Comparison of ENCODE assay signal across 2 cellular contexts in the genomic region with DNA sequence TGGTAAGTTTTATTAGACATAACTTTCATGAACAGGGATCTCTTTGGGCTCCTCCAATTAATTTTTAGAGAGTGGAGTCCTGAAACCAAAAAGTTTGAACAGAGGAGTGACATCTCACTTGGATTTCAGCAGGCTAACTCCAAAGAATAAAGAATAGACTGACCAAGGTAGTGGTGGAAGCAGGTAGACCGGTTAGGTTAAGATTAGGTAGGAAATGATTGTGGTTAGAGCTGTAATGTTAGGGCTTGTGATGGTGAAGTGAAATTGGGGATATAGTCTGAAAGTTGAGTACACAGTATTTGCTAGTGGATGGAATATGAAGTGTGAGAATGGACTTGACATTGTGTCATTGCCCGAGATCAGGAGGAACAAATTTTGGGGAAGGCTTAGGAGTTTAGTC.
TF ChIP-seq lines count a peak whose summit lies in the region.

No MANE protein-coding gene starts in this region.

TF ChIP-seq in GM12891, 5 proteins besides CTCF, POLR2A, EP300 and RAD21 (continued from another document):
- TF ChIP-seq POU2F2 (IDR thresholded peaks at IDR 0.05; ENCODE audit: low read depth, low read length): no peak
- TF ChIP-seq POLR2AphosphoS5 (IDR thresholded peaks at IDR 0.05; ENCODE audit: low read depth, low read length): no peak
- no peak for TF ChIP-seq TAF1 (IDR thresholded peaks at IDR 0.05; ENCODE audit: low read depth, low read length)
TF ChIP-seq in GM12891: peak in this region for 0.

TF ChIP-seq in GM23338, 12 proteins besides CTCF, POLR2A, EP300 and RAD21 (continued from another document):
- TF ChIP-seq, protein P1, sequence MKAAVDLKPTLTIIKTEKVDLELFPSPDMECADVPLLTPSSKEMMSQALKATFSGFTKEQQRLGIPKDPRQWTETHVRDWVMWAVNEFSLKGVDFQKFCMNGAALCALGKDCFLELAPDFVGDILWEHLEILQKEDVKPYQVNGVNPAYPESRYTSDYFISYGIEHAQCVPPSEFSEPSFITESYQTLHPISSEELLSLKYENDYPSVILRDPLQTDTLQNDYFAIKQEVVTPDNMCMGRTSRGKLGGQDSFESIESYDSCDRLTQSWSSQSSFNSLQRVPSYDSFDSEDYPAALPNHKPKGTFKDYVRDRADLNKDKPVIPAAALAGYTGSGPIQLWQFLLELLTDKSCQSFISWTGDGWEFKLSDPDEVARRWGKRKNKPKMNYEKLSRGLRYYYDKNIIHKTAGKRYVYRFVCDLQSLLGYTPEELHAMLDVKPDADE (IDR thresholded peaks at IDR 0.05): no peak
- TF ChIP-seq EZH2 (IDR thresholded peaks at IDR 0.05; ENCODE audit: low read depth, unreplicated experiment): no peak
- no peak for TF ChIP-seq ZNF331 (CRISPR knock-in tag; IDR thresholded peaks at IDR 0.05; ENCODE audit: low read depth)
- no peak for TF ChIP-seq CREB1 (CRISPR knock-in tag; IDR thresholded peaks at IDR 0.05; ENCODE audit: low read depth)
- no peak for TF ChIP-seq POLR2AphosphoS5 (IDR thresholded peaks at IDR 0.05; ENCODE audit: low read depth)
- TF ChIP-seq, protein P2, sequence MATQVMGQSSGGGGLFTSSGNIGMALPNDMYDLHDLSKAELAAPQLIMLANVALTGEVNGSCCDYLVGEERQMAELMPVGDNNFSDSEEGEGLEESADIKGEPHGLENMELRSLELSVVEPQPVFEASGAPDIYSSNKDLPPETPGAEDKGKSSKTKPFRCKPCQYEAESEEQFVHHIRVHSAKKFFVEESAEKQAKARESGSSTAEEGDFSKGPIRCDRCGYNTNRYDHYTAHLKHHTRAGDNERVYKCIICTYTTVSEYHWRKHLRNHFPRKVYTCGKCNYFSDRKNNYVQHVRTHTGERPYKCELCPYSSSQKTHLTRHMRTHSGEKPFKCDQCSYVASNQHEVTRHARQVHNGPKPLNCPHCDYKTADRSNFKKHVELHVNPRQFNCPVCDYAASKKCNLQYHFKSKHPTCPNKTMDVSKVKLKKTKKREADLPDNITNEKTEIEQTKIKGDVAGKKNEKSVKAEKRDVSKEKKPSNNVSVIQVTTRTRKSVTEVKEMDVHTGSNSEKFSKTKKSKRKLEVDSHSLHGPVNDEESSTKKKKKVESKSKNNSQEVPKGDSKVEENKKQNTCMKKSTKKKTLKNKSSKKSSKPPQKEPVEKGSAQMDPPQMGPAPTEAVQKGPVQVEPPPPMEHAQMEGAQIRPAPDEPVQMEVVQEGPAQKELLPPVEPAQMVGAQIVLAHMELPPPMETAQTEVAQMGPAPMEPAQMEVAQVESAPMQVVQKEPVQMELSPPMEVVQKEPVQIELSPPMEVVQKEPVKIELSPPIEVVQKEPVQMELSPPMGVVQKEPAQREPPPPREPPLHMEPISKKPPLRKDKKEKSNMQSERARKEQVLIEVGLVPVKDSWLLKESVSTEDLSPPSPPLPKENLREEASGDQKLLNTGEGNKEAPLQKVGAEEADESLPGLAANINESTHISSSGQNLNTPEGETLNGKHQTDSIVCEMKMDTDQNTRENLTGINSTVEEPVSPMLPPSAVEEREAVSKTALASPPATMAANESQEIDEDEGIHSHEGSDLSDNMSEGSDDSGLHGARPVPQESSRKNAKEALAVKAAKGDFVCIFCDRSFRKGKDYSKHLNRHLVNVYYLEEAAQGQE (IDR thresholded peaks at IDR 0.05; ENCODE audit: unreplicated experiment): no peak
- TF ChIP-seq, protein P3, sequence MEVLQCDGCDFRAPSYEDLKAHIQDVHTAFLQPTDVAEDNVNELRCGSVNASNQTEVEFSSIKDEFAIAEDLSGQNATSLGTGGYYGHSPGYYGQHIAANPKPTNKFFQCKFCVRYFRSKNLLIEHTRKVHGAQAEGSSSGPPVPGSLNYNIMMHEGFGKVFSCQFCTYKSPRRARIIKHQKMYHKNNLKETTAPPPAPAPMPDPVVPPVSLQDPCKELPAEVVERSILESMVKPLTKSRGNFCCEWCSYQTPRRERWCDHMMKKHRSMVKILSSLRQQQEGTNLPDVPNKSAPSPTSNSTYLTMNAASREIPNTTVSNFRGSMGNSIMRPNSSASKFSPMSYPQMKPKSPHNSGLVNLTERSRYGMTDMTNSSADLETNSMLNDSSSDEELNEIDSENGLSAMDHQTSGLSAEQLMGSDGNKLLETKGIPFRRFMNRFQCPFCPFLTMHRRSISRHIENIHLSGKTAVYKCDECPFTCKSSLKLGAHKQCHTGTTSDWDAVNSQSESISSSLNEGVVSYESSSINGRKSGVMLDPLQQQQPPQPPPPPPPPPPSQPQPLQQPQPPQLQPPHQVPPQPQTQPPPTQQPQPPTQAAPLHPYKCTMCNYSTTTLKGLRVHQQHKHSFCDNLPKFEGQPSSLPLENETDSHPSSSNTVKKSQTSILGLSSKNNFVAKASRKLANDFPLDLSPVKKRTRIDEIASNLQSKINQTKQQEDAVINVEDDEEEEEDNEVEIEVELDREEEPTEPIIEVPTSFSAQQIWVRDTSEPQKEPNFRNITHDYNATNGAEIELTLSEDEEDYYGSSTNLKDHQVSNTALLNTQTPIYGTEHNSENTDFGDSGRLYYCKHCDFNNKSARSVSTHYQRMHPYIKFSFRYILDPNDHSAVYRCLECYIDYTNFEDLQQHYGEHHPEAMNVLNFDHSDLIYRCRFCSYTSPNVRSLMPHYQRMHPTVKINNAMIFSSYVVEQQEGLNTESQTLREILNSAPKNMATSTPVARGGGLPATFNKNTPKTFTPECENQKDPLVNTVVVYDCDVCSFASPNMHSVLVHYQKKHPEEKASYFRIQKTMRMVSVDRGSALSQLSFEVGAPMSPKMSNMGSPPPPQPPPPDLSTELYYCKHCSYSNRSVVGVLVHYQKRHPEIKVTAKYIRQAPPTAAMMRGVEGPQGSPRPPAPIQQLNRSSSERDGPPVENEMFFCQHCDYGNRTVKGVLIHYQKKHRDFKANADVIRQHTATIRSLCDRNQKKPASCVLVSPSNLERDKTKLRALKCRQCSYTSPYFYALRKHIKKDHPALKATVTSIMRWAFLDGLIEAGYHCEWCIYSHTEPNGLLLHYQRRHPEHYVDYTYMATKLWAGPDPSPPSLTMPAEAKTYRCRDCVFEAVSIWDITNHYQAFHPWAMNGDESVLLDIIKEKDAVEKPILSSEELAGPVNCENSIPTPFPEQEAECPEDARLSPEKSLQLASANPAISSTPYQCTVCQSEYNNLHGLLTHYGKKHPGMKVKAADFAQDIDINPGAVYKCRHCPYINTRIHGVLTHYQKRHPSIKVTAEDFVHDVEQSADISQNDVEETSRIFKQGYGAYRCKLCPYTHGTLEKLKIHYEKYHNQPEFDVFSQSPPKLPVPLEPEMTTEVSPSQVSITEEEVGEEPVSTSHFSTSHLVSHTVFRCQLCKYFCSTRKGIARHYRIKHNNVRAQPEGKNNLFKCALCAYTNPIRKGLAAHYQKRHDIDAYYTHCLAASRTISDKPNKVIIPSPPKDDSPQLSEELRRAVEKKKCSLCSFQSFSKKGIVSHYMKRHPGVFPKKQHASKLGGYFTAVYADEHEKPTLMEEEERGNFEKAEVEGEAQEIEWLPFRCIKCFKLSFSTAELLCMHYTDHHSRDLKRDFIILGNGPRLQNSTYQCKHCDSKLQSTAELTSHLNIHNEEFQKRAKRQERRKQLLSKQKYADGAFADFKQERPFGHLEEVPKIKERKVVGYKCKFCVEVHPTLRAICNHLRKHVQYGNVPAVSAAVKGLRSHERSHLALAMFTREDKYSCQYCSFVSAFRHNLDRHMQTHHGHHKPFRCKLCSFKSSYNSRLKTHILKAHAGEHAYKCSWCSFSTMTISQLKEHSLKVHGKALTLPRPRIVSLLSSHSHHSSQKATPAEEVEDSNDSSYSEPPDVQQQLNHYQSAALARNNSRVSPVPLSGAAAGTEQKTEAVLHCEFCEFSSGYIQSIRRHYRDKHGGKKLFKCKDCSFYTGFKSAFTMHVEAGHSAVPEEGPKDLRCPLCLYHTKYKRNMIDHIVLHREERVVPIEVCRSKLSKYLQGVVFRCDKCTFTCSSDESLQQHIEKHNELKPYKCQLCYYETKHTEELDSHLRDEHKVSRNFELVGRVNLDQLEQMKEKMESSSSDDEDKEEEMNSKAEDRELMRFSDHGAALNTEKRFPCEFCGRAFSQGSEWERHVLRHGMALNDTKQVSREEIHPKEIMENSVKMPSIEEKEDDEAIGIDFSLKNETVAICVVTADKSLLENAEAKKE (CRISPR knock-in tag; IDR thresholded peaks at IDR 0.05): no peak
- TF ChIP-seq STAT1 (IDR thresholded peaks at IDR 0.05; ENCODE audit: unreplicated experiment): no peak
